2 cellular contexts compared by ENCODE assay signal in the genomic region with DNA sequence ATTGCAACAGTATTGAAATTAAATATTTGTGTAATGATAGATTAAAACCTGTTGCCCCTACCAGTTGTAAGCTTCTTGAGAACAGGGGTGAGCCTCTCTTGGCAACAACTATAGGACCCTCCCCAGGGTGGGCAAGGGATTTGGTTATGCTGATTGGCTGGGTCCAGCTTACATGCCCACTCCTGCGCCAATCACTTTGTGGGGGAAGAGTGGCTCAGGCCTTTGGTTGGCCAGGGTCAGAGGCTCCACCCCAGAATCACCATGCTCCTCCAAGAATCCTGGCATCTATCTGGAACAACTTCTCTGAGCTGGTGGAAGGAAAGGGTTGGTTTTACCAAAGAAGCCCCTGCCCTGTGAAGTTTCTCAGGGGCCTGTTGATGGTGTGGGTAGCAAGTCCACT.
TF ChIP-seq lines count a peak whose summit lies in the region.

No MANE protein-coding gene starts in this region.

TF ChIP-seq in HCT116, 20 proteins besides CTCF, POLR2A, EP300 and RAD21:
- no peak for TF ChIP-seq ATF3 (IDR thresholded peaks at IDR 0.05)
- TF ChIP-seq SRF (IDR thresholded peaks at IDR 0.05; ENCODE audit: low read depth), result no peak
- no peak for TF ChIP-seq EZH2 (IDR thresholded peaks at IDR 0.05)
- TF ChIP-seq ZNF274 (IDR thresholded peaks at IDR 0.05; ENCODE audit: low read depth, low read length), result no peak
- no peak for TF ChIP-seq YY1 (IDR thresholded peaks at IDR 0.05; ENCODE audit: extremely low read depth, insufficient replicate concordance, low read depth, low read length)
- no peak for TF ChIP-seq POLR2AphosphoS5 (IDR thresholded peaks at IDR 0.05; ENCODE audit: low read depth, low read length)
- TF ChIP-seq ELF1 (IDR thresholded peaks at IDR 0.05; ENCODE audit: borderline replicate concordance, low read depth), result no peak
- TF ChIP-seq TCF7L2 (IDR thresholded peaks at IDR 0.05; ENCODE audit: borderline replicate concordance, extremely low read depth, insufficient read depth, insufficient read length), result no peak
- TF ChIP-seq ZFX (IDR thresholded peaks at IDR 0.05), result no peak
- no peak for TF ChIP-seq FOSL1 (IDR thresholded peaks at IDR 0.05; ENCODE audit: low read depth)
- TF ChIP-seq SP1 (IDR thresholded peaks at IDR 0.05; ENCODE audit: low read depth), result no peak
TF ChIP-seq in HCT116: peak in this region for 0.

TF ChIP-seq in H1, 55 proteins besides CTCF, POLR2A, EP300 and RAD21:
- TF ChIP-seq SP1 (IDR thresholded peaks at IDR 0.05; ENCODE audit: low read depth, low read length) (peak; percentile 78), BCL11A (IDR thresholded peaks at IDR 0.05; ENCODE audit: low read depth in 2 of 2, low read length in 2 of 2) (no peak), SP2 (IDR thresholded peaks at IDR 0.05; ENCODE audit: low read length) (peak; percentile 12; the same call in 1 of the 2 replicates)
